8 cellular contexts compared by ENCODE assay signal in genomic region chr15:37100109-37100873, GRCh38. TPM values are rescaled to one million over a fixed set of nuclear protein-coding genes. Genes with fewer than 3 reads are reported as not detected.
DNase-seq lines count a peak whose midpoint lies in the region; ATAC-seq and TF ChIP-seq lines count a peak whose summit lies in the region.

MEIS2 (minus strand) TSS chr15:37100549; CDS start chr15:37099466, 1,083 bp downstream.

- intact Hi-C loops in CD8-positive, alpha-beta T cell (cut with DNase I, micrococcal nuclease): no loop called here

- peak in 2 of 7 experiments; percentile 22 to 27 for DNase-seq in CD8-positive, alpha-beta T cell
- peak; percentile 73 for DNase-seq in NOMO-1 treated with dmso at 0.1 percent for 144 hours (lab: John Stamatoyannopoulos, UW; ENCODE audit: unreplicated experiment)
- DNase-seq in nephron progenitor cell: peak; percentile 88

- no peaks in the 10 kb centered on the region for H3K9me3 ChIP-seq in CD8-positive, alpha-beta T cell (ENCODE audit: low read length)
- H3K9me3 ChIP-seq in HUES64 (ENCODE audit: insufficient read depth, low read depth, low read length): no peaks in the 10 kb centered on the region
- no peaks in the 10 kb centered on the region for H3K9me3 ChIP-seq in gastroesophageal sphincter

- H3K27ac ChIP-seq in CD8-positive, alpha-beta T cell (ENCODE audit: low read depth, low read length): no peak within 1 kb of the TSS
- H3K27ac ChIP-seq in HUES64 (ENCODE audit: low read depth, low read length) (peak within 1 kb of the TSS; percentile 71; the same call in 1 of the 2 replicates), gastroesophageal sphincter (peak within 1 kb of the TSS; percentile 93 to 98 (median 96))

- ATAC-seq in CD8-positive, alpha-beta T cell: no peak
- ATAC-seq in GM19372 (IDR thresholded peaks at IDR 0.05; ENCODE audit: low read depth, unreplicated experiment): peak; percentile 31
- ATAC-seq in gastroesophageal sphincter: peak; percentile 79
- no peak for ATAC-seq in GM19467 (IDR thresholded peaks at IDR 0.05; ENCODE audit: unreplicated experiment)

- H3K4me1 Mint-ChIP-seq in CD8-positive, alpha-beta T cell (ENCODE audit: low read depth): peaks cover 52% of the 10 kb centered on the region
- H3K4me1 Mint-ChIP-seq in activated naive CD4-positive, alpha-beta T cell treated with anti-CD3 and anti-CD28 coated beads, Interleukin-2, amount 50 U/mL, for 24 hours: peaks cover 57% of the 10 kb centered on the region
- H3K4me1 Mint-ChIP-seq in nephron progenitor cell: peaks cover 23% of the 10 kb centered on the region

- H3K9me3 Mint-ChIP-seq in CD8-positive, alpha-beta T cell: peaks cover 3% of the 10 kb centered on the region
- H3K9me3 Mint-ChIP-seq in activated naive CD4-positive, alpha-beta T cell treated with anti-CD3 and anti-CD28 coated beads, Interleukin-2, amount 50 U/mL, for 24 hours: peaks cover 19% of the 10 kb centered on the region
- no peaks in the 10 kb centered on the region for H3K9me3 Mint-ChIP-seq in nephron progenitor cell

- POLR2A ChIA-PET in CD8-positive, alpha-beta T cell (lab: Charles Lee): interaction anchor here (0.6 kb wide), 1 partner anchor 642 kb away, joined by 3 read pairs; no protein-coding TSS in a partner anchor

- peak; percentile 61 to 65 for TF ChIP-seq POLR2A in gastroesophageal sphincter (IDR thresholded peaks at IDR 0.05)

- TF ChIP-seq CTCF in CD8-positive, alpha-beta T cell (IDR thresholded peaks at IDR 0.05): no peak
- TF ChIP-seq CTCF in gastroesophageal sphincter (IDR thresholded peaks at IDR 0.05) (peak in 1 of 4 experiments; percentile 28), nephron progenitor cell (IDR thresholded peaks at IDR 0.05) (no peak)

- H3K36me3 Mint-ChIP-seq in CD8-positive, alpha-beta T cell: peaks cover 2% of the 10 kb centered on the region
- H3K36me3 Mint-ChIP-seq in activated naive CD4-positive, alpha-beta T cell treated with anti-CD3 and anti-CD28 coated beads, Interleukin-2, amount 50 U/mL, for 24 hours: peaks cover 4% of the 10 kb centered on the region
- H3K36me3 Mint-ChIP-seq in nephron progenitor cell (ENCODE audit: low read depth): peaks cover 33% of the 10 kb centered on the region

- CTCF ChIA-PET in CD8-positive, alpha-beta T cell (lab: Charles Lee): no interaction called here

- H3K27ac Mint-ChIP-seq in CD8-positive, alpha-beta T cell: peak within 1 kb of the TSS; percentile 52
- H3K27ac Mint-ChIP-seq in activated naive CD4-positive, alpha-beta T cell treated with anti-CD3 and anti-CD28 coated beads, Interleukin-2, amount 50 U/mL, for 24 hours: peak within 1 kb of the TSS; percentile 38
- H3K27ac Mint-ChIP-seq in nephron progenitor cell: peak within 1 kb of the TSS; percentile 100

- no peaks in the 10 kb centered on the region for H3K36me3 ChIP-seq in CD8-positive, alpha-beta T cell (ENCODE audit: insufficient read depth, low read length)
- no peaks in the 10 kb centered on the region for H3K36me3 ChIP-seq in HUES64 (ENCODE audit: insufficient read depth, low read length)
- H3K36me3 ChIP-seq in gastroesophageal sphincter: no peaks in the 10 kb centered on the region

- peak within 1 kb of the TSS; percentile 71 for H3K9ac ChIP-seq in HUES64 (ENCODE audit: low read depth, low read length)

- WGBS in HUES64: 2% methylated on average over 44 of the region's 63 CpGs
- WGBS in gastroesophageal sphincter (ENCODE audit: low coverage in 1 of 2), 2 donors: 0 to 1% methylated on average over 22 to 32 of the region's 63 CpGs

- H3K4me3 ChIP-seq in CD8-positive, alpha-beta T cell (ENCODE audit: low read depth, low read length): peak within 1 kb of the TSS; percentile 68
- peak within 1 kb of the TSS; percentile 65 for H3K4me3 ChIP-seq in HUES64 (ENCODE audit: low read length)
- H3K4me3 ChIP-seq in gastroesophageal sphincter: peak within 1 kb of the TSS; percentile 65 to 85

- no peak for TF ChIP-seq EP300 in gastroesophageal sphincter (IDR thresholded peaks at IDR 0.05)

- H3K27me3 ChIP-seq in CD8-positive, alpha-beta T cell (ENCODE audit: insufficient read depth, low read length): peaks cover 34% of the 10 kb centered on the region
- H3K27me3 ChIP-seq in HUES64 (ENCODE audit: insufficient read depth, low read length) (peaks cover 79% of the 10 kb centered on the region), gastroesophageal sphincter (no peaks in the 10 kb centered on the region)

- H3K27me3 Mint-ChIP-seq in CD8-positive, alpha-beta T cell (ENCODE audit: low read depth): peaks cover 81% of the 10 kb centered on the region
- peaks cover 75% of the 10 kb centered on the region for H3K27me3 Mint-ChIP-seq in activated naive CD4-positive, alpha-beta T cell treated with anti-CD3 and anti-CD28 coated beads, Interleukin-2, amount 50 U/mL, for 24 hours
- H3K27me3 Mint-ChIP-seq in nephron progenitor cell (ENCODE audit: low read depth, poor library complexity): peaks cover 14% of the 10 kb centered on the region

- peaks cover 30% of the 10 kb centered on the region for H3K4me1 ChIP-seq in CD8-positive, alpha-beta T cell (ENCODE audit: insufficient read depth, low read length)
- peaks cover 23% of the 10 kb centered on the region for H3K4me1 ChIP-seq in HUES64 (ENCODE audit: insufficient read depth, low read length)
- peaks cover 0 to 18% (median 0%) of the 10 kb centered on the region in 3 donors for H3K4me1 ChIP-seq in gastroesophageal sphincter

- peak within 1 kb of the TSS; percentile 96 for H3K4me3 Mint-ChIP-seq in CD8-positive, alpha-beta T cell
- H3K4me3 Mint-ChIP-seq in activated naive CD4-positive, alpha-beta T cell treated with anti-CD3 and anti-CD28 coated beads, Interleukin-2, amount 50 U/mL, for 24 hours: peak within 1 kb of the TSS; percentile 89
- peak within 1 kb of the TSS; percentile 99 for H3K4me3 Mint-ChIP-seq in nephron progenitor cell

RNA-seq across cellular contexts. Expression of gene MEIS2, which starts in this region (rescaled TPM):
- total RNA-seq in CD8-positive, alpha-beta T cell: not detected
- polyA plus RNA-seq in HUES64 (2013, experiment 1 of 2): 15.0 TPM
- polyA plus RNA-seq in HUES64 (2013, experiment 2 of 2): 20.2 TPM
- 100 to 1,000 TPM in 1 of 4 donors, 10 to 100 TPM in 3; 43.1 to 108 (median 85.7) TPM for total RNA-seq in gastroesophageal sphincter

Comparison
In these comparisons a context has a peak if more than half of its experiments do, and no peak if none do; other contexts are left out.
1. RNA of gene MEIS2 (total RNA-seq): 43.1 to 108 TPM in gastroesophageal sphincter; not detected in CD8-positive, alpha-beta T cell; every median in the first group is over 10 times any median in the second.
2. ATAC-seq: peak in GM19372 (single experiment) and gastroesophageal sphincter (single experiment); none in CD8-positive, alpha-beta T cell (single experiment) and GM19467 (single experiment).
3. H3K27ac Mint-ChIP-seq: peak in every context shown above with its lines; median percentile 100 in nephron progenitor cell; 52 in CD8-positive, alpha-beta T cell; 38 in activated naive CD4-positive, alpha-beta T cell treated with anti-CD3 and anti-CD28 coated beads, Interleukin-2, amount 50 U/mL, for 24 hours.
4. Peak in every context shown above with its lines, with median percentiles within 50 percentile points of each other: H3K4me3 ChIP-seq and H3K4me3 Mint-ChIP-seq.